Comparison of ENCODE assay signal across 1 cellular context in genomic region chr1:164605254-164606091, GRCh38.
TF ChIP-seq lines count a peak whose summit lies in the region.

No MANE protein-coding gene starts in this region.

TF ChIP-seq in SK-N-SH, 30 proteins besides CTCF, POLR2A, EP300 and RAD21 (continued from another document):
- TF ChIP-seq USF1 (IDR thresholded peaks at IDR 0.05; ENCODE audit: borderline replicate concordance, low read depth) (no peak), RFX5 (IDR thresholded peaks at IDR 0.05; ENCODE audit: low read length) (no peak), MEF2A (IDR thresholded peaks at IDR 0.05; ENCODE audit: borderline replicate concordance, low read depth) (no peak), CHD2 (IDR thresholded peaks at IDR 0.05; ENCODE audit: low read length, partially characterized antibody) (no peak), ELF1 (IDR thresholded peaks at IDR 0.05) (no peak), FOXJ3 (CRISPR knock-in tag; IDR thresholded peaks at IDR 0.05) (no peak), YY1 (IDR thresholded peaks at IDR 0.05; ENCODE audit: low read depth) (no peak), RCOR1 (IDR thresholded peaks at IDR 0.05; ENCODE audit: low read length) (no peak), ZBTB33 (IDR thresholded peaks at IDR 0.05; ENCODE audit: borderline replicate concordance, low read depth) (no peak)
